In the genomic region with DNA sequence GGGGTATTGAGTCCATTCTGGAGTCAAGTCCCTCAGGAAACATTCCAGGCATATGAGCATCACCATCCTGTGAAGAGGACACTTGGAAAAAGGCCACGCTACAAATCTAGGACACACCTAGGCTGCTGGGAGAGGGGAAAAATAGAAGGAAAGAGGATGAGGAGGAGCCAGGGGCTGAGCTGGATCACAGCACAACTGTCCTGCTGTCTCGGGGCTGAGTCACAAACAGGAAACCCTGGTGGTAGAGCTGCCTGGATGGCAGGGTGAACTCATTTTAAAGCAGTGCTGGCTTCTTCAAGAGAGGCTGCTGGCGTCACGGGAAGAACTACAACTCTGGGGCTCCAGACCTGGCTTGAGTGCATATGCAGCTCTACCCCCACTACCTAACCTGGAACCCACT, we compare ENCODE assay signal across 8 cellular contexts. TPM values are rescaled to one million over a fixed set of nuclear protein-coding genes. Genes with fewer than 3 reads are reported as not detected.
DNase-seq lines count a peak whose midpoint lies in the region; ATAC-seq and TF ChIP-seq lines count a peak whose summit lies in the region.

No MANE protein-coding gene starts in this region.

- no peaks in the 10 kb centered on the region for H3K79me2 ChIP-seq in neural progenitor cell (ENCODE audit: low read depth)

- no peak for ATAC-seq in GM18909 (IDR thresholded peaks at IDR 0.05; ENCODE audit: poor library complexity, unreplicated experiment)

- no peak overlapping the region for H3K27ac Mint-ChIP-seq in neural progenitor cell

- peaks cover 9% of the 10 kb centered on the region for H3K27me3 Mint-ChIP-seq in neural progenitor cell (ENCODE audit: insufficient read depth, low read depth)

- no peak overlapping the region for H2AFZ ChIP-seq in neural progenitor cell (replicated peaks)

- H3K36me3 Mint-ChIP-seq in neural progenitor cell: peaks cover 26% of the 10 kb centered on the region

- no peaks in the 10 kb centered on the region for H3K27me3 ChIP-seq in neural progenitor cell

- in situ Hi-C loops in KBM-7 (cut with MboI; ENCODE audit: low pct_unique_long_range_greater_than_20kb, low sequenced_read_pairs): no loop called here

- H3K4me1 ChIP-seq in neural progenitor cell: peaks cover 34% of the 10 kb centered on the region

- peaks cover 32% of the 10 kb centered on the region for H3F3A ChIP-seq in neural progenitor cell (ENCODE audit: low read depth)

- no peaks in the 10 kb centered on the region for H3K36me3 ChIP-seq in neural progenitor cell

- peaks cover 68% of the 10 kb centered on the region for H3K4me1 Mint-ChIP-seq in neural progenitor cell

- TF ChIP-seq CTCF in fibroblast of pulmonary artery (IDR thresholded peaks at IDR 0.05; ENCODE audit: low read length, missing control alignments) (no peak), neural progenitor cell (IDR thresholded peaks at IDR 0.05) (no peak)

- H4K20me1 ChIP-seq in neural progenitor cell (ENCODE audit: low read depth): peaks cover 16% of the 10 kb centered on the region

- no peak overlapping the region for H3K4me3 Mint-ChIP-seq in neural progenitor cell

- H3K4me3 ChIP-seq in fibroblast of pulmonary artery (replicated peaks; ENCODE audit: low read depth, low read length) (no peak overlapping the region), neural progenitor cell (no peak overlapping the region)

- peak; percentile 34 for DNase-seq in KBM-7
- peak; percentile 16 for DNase-seq in activated CD8-positive, alpha-beta memory T cell treated with anti-CD3 and anti-CD28 coated beads, Interleukin-2, amount 50 U/mL, for 1 hour (ENCODE audit: extremely low read depth)
- peak; percentile 57 for DNase-seq in fibroblast of pulmonary artery (ENCODE audit: low read depth)
- peak; percentile 70 for DNase-seq in stimulated activated CD8-positive, alpha-beta memory T cell treated with anti-CD3 and anti-CD28 coated beads, Interleukin-4, amount 100 ng/mL, for 48 hours
- DNase-seq in DMS79 (lab: John Stamatoyannopoulos, UW): no peak
- DNase-seq in neural progenitor cell (ENCODE audit: low spot score): no peak
- no peak for DNase-seq in NCI-H2107 treated with DMSO at 0.1 percent for 48 hours (lab: John Stamatoyannopoulos, UW; ENCODE audit: unreplicated experiment)

- H3K4me2 ChIP-seq in neural progenitor cell: no peak overlapping the region

- no peak overlapping the region for H3K27ac ChIP-seq in neural progenitor cell

- H3K9me3 ChIP-seq in neural progenitor cell (ENCODE audit: low read depth): no peaks in the 10 kb centered on the region

- no peak overlapping the region for H3K9ac ChIP-seq in neural progenitor cell

- H3K9me3 Mint-ChIP-seq in neural progenitor cell: no peaks in the 10 kb centered on the region

RNA-seq across cellular contexts. Expression of gene FSCN1, which starts 37.3 kb away (rescaled TPM):
- 76.3 and 256 TPM in 2 replicates for total RNA-seq in neural progenitor cell (ENCODE audit: low replicate concordance)

Comparison
In these comparisons a context has a peak if more than half of its experiments do, and no peak if none do; other contexts are left out.
1. DNase-seq: peak in KBM-7 (single experiment), activated CD8-positive, alpha-beta memory T cell treated with anti-CD3 and anti-CD28 coated beads, Interleukin-2, amount 50 U/mL, for 1 hour (single experiment), fibroblast of pulmonary artery (single experiment) and stimulated activated CD8-positive, alpha-beta memory T cell treated with anti-CD3 and anti-CD28 coated beads, Interleukin-4, amount 100 ng/mL, for 48 hours (single experiment); none in DMS79 (single experiment), neural progenitor cell (single experiment) and NCI-H2107 treated with DMSO at 0.1 percent for 48 hours (single experiment).